ENCODE assay signal across 17 cellular contexts in the genomic region with DNA sequence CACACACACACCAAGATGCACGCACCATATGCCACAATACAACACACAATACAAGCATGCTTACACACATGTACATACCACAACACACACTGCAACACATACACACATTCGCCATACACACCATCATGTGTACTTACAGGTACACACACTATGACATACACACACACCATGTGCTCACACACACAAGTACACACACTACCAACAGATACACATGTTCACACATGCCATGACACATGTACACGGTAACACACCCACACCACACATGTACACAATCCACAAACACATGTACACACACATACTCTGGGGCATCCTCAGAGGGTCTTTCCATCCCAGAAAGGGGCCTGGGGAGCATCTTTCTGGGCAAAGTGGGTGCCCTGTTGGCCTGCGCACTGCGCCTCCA.
DNase-seq lines count a peak whose midpoint lies in the region; ATAC-seq, FAIRE-seq and TF ChIP-seq lines count a peak whose summit lies in the region.
"Had no signal": no experiment of that assay in that cellular context is flagged by ENCODE, and none has a peak within 500 bp of the region (broad histone marks: within the 10 kb centered on the region; RNA-seq: fewer than 3 reads in every experiment).

No MANE protein-coding gene starts in this region.

- H3K9me3 ChIP-seq in HepG2 (ENCODE audit: low read length) (no peaks in the 10 kb centered on the region), right lobe of liver (no peaks in the 10 kb centered on the region), IMR-90 (ENCODE audit: control insufficient read depth, insufficient read depth, low read length) (no peaks in the 10 kb centered on the region), endothelial cell of umbilical vein (replicated peaks; ENCODE audit: control insufficient read depth, insufficient read depth, low read length) (no peaks in the 10 kb centered on the region)
- H3K9me3 ChIP-seq: Caco-2 had no signal

- no peak overlapping the region for H3K18ac ChIP-seq in IMR-90 (ENCODE audit: low read depth, low read length)

- H3K9ac ChIP-seq in HepG2 (ENCODE audit: insufficient read depth, low read depth, low read length) (no peak overlapping the region), IMR-90 (ENCODE audit: low read depth, low read length) (no peak overlapping the region), endothelial cell of umbilical vein (replicated peaks; ENCODE audit: extremely low read depth, insufficient read depth, low read length) (no peak overlapping the region)
- H3K9ac ChIP-seq: GM23248 had no signal

- peak overlapping the region; percentile 31 for H2AK9ac ChIP-seq in IMR-90 (replicated peaks; ENCODE audit: low read depth, low read length, poor library complexity)

- H2BK5ac ChIP-seq in IMR-90 (ENCODE audit: low read depth, low read length, poor library complexity, severe bottlenecking), result peak overlapping the region; percentile 7

- no peak overlapping the region for H2BK15ac ChIP-seq in IMR-90 (ENCODE audit: low read depth, low read length)

- H4K5ac ChIP-seq in IMR-90 (ENCODE audit: low read depth, low read length), result no peak overlapping the region

- in situ Hi-C loops in HepG2 (cut with HindIII; ENCODE audit: extremely low pct_ligation_motif_present, low pct_unique_long_range_greater_than_20kb), result loop anchor here (10.0 to 25.0 kb wide), 2 partner anchors 907 to 1725 kb away; no protein-coding TSS in a partner anchor
- in situ Hi-C loops in IMR-90 (cut with MboI; ENCODE audit: low sequenced_read_pairs), result loop anchor here (5.0 to 25.0 kb wide), 3 partner anchors 550 to 1600 kb away; no protein-coding TSS in a partner anchor

- peaks cover 0 to 7% of the 10 kb centered on the region in 2 donors for H3K4me1 Mint-ChIP-seq in natural killer cell treated with Interleukin-12 subunit alpha and Interleukin-12 subunit beta and Interleukin-15 and Interleukin-18, amount 100 ng/mL, for 72 hours (ENCODE audit: low read depth in 2 of 2)

- H3K79me1 ChIP-seq in IMR-90 (ENCODE audit: low read depth in 1 of 2, low read length in 2 of 2), result no peaks in the 10 kb centered on the region

- H3K23ac ChIP-seq in IMR-90 (ENCODE audit: low read depth, low read length), result no peak overlapping the region

- TF ChIP-seq RAD21 in HepG2 (CRISPR knock-in tag; IDR thresholded peaks at IDR 0.05) (no peak), IMR-90 (IDR thresholded peaks at IDR 0.05; ENCODE audit: low read length) (no peak)

- ATAC-seq in HepG2 (no peak), right lobe of liver (no peak), IMR-90 (ENCODE audit: low read depth) (no peak), HG03175 (IDR thresholded peaks at IDR 0.05; ENCODE audit: unreplicated experiment) (no peak)
- ATAC-seq in natural killer cell treated with Interleukin-12 subunit alpha and Interleukin-12 subunit beta and Interleukin-15 and Interleukin-18, amount 100 ng/mL, for 72 hours, result no peak
- ATAC-seq: CD8-positive, alpha-beta T cell had no signal

- H3K27ac Mint-ChIP-seq in natural killer cell treated with Interleukin-12 subunit alpha and Interleukin-12 subunit beta and Interleukin-15 and Interleukin-18, amount 100 ng/mL, for 72 hours, result no peak overlapping the region
- H3K27ac Mint-ChIP-seq: B cell; CD14-positive monocyte; CD8-positive, alpha-beta T cell had no signal

- no peak overlapping the region for H2BK120ac ChIP-seq in IMR-90 (ENCODE audit: low read depth, low read length)

- H3K27me3 Mint-ChIP-seq in natural killer cell treated with Interleukin-12 subunit alpha and Interleukin-12 subunit beta and Interleukin-15 and Interleukin-18, amount 100 ng/mL, for 72 hours, result no peaks in the 10 kb centered on the region

- H2BK20ac ChIP-seq in IMR-90 (ENCODE audit: low read depth, low read length), result no peak overlapping the region

- DNase-seq in HepG2 (ENCODE audit: low spot score) (no peak), right lobe of liver (no peak), IMR-90 (no peak), endothelial cell of umbilical vein (ENCODE audit: low read depth, low spot score) (no peak), anterior cingulate cortex (lab: John Stamatoyannopoulos, UW) (no peak)
- DNase-seq in natural killer cell treated with Interleukin-12 subunit alpha and Interleukin-12 subunit beta and Interleukin-15 and Interleukin-18, amount 100 ng/mL, for 72 hours (ENCODE audit: low spot score), result no peak
- DNase-seq: Caco-2; CD8-positive, alpha-beta T cell; DND-41; GDM1; H7; KBM-7 had no signal

- H3K36me3 ChIP-seq in HepG2 (replicated peaks in 1 of 2; ENCODE audit: control insufficient read depth in 1 of 2, insufficient read depth in 2 of 2, low read length in 2 of 2) (no peaks in the 10 kb centered on the region), right lobe of liver (no peaks in the 10 kb centered on the region), IMR-90 (ENCODE audit: control insufficient read depth, insufficient read depth, low read length) (no peaks in the 10 kb centered on the region), endothelial cell of umbilical vein (ENCODE audit: control insufficient read depth in 2 of 2, extremely low read depth in 1 of 2, insufficient read depth in 2 of 2, low read length in 2 of 2) (no peaks in the 10 kb centered on the region)

- H4K91ac ChIP-seq in IMR-90 (ENCODE audit: insufficient read depth, low read depth, low read length), result no peak overlapping the region

- no peak overlapping the region for H3K4me3 Mint-ChIP-seq in natural killer cell treated with Interleukin-12 subunit alpha and Interleukin-12 subunit beta and Interleukin-15 and Interleukin-18, amount 100 ng/mL, for 72 hours
- H3K4me3 Mint-ChIP-seq: B cell; CD14-positive monocyte; CD8-positive, alpha-beta T cell had no signal

- H3K27me3 ChIP-seq in HepG2 (ENCODE audit: control insufficient read depth in 1 of 2, insufficient read depth in 2 of 2, low read length in 2 of 2) (peaks cover 0 to 15% of the 10 kb centered on the region in 2 experiments; a peak in 3 of 5 replicates), right lobe of liver (no peaks in the 10 kb centered on the region), IMR-90 (ENCODE audit: control insufficient read depth, insufficient read depth, low read length) (no peaks in the 10 kb centered on the region; the same call in 1 of the 2 replicates), endothelial cell of umbilical vein (ENCODE audit: control insufficient read depth in 2 of 2, insufficient read depth in 2 of 2, low read length in 2 of 2) (no peaks in the 10 kb centered on the region)

- H3K4ac ChIP-seq in IMR-90 (ENCODE audit: low read depth, low read length), result no peak overlapping the region

- H3K79me2 ChIP-seq in HepG2 (ENCODE audit: insufficient read depth, low read length), result no peaks in the 10 kb centered on the region
- H3K79me2 ChIP-seq in endothelial cell of umbilical vein (ENCODE audit: control insufficient read depth, insufficient read depth, low read length), result no peaks in the 10 kb centered on the region

- H2AK5ac ChIP-seq in IMR-90 (ENCODE audit: low read depth, low read length), result 0 out of 2 replicates have a peak overlapping the region, but pooled peaks have one; percentile 22

- H3K14ac ChIP-seq in IMR-90 (replicated peaks; ENCODE audit: low read depth, low read length), result no peak overlapping the region

- H3K4me2 ChIP-seq in HepG2 (ENCODE audit: low read depth, low read length) (no peak overlapping the region), IMR-90 (ENCODE audit: low read depth, low read length) (no peak overlapping the region), endothelial cell of umbilical vein (ENCODE audit: insufficient read depth, low read length) (no peak overlapping the region)

- no peaks in the 10 kb centered on the region for H3K9me3 Mint-ChIP-seq in natural killer cell treated with Interleukin-12 subunit alpha and Interleukin-12 subunit beta and Interleukin-15 and Interleukin-18, amount 100 ng/mL, for 72 hours
- H3K9me3 Mint-ChIP-seq: CD14-positive monocyte; CD8-positive, alpha-beta T cell had no signal

- H3K4me3 ChIP-seq in HepG2 (replicated peaks in 1 of 3; ENCODE audit: insufficient read depth in 1 of 3, low read depth in 2 of 3, low read length in 3 of 3), result no peak overlapping the region
- H3K4me3 ChIP-seq in right lobe of liver, result no peak overlapping the region
- H3K4me3 ChIP-seq in IMR-90 (ENCODE audit: insufficient read depth, low read depth, low read length), result no peak overlapping the region
- no peak overlapping the region for H3K4me3 ChIP-seq in endothelial cell of umbilical vein (replicated peaks in 1 of 3; ENCODE audit: insufficient read depth in 1 of 3, low read depth in 1 of 3, low read length in 3 of 3)
- H3K4me3 ChIP-seq: GM23248 had no signal

- H3K27ac ChIP-seq in HepG2 (ENCODE audit: extremely low read length, insufficient read depth, low read length) (no peak overlapping the region), right lobe of liver (no peak overlapping the region), IMR-90 (ENCODE audit: insufficient read depth, low read length) (no peak overlapping the region), endothelial cell of umbilical vein (ENCODE audit: insufficient read depth, low read depth, low read length) (no peak overlapping the region)
- H3K27ac ChIP-seq: GM23248 had no signal

- no peak overlapping the region for H4K8ac ChIP-seq in IMR-90 (ENCODE audit: low read depth in 2 of 2, low read length in 2 of 2)

- H3K36me3 Mint-ChIP-seq in natural killer cell treated with Interleukin-12 subunit alpha and Interleukin-12 subunit beta and Interleukin-15 and Interleukin-18, amount 100 ng/mL, for 72 hours, result no peaks in the 10 kb centered on the region
- H3K36me3 Mint-ChIP-seq: CD14-positive monocyte; CD8-positive, alpha-beta T cell had no signal

- CTCF ChIA-PET in HepG2 (lab: Yijun Ruan, JAX; ENCODE audit: low intra/inter-chr PET ratio, low total read pairs) (no interaction called here), IMR-90 (lab: Yijun Ruan, JAX) (no interaction called here), endothelial cell of umbilical vein (lab: Charles Lee) (no interaction called here)

- H3K56ac ChIP-seq in IMR-90 (ENCODE audit: extremely low read depth, insufficient read depth, low read length), result no peak overlapping the region

- H3K9me1 ChIP-seq in IMR-90 (ENCODE audit: insufficient read depth, low read length), result peaks cover 7% of the 10 kb centered on the region
- H3K9me1 ChIP-seq in endothelial cell of umbilical vein (replicated peaks; ENCODE audit: control insufficient read depth, extremely low read depth, insufficient read depth, low read length), result no peaks in the 10 kb centered on the region

- H2AFZ ChIP-seq in HepG2 (ENCODE audit: low read length), result no peak overlapping the region
- H2AFZ ChIP-seq in IMR-90 (replicated peaks; ENCODE audit: low read length, poor library complexity), result no peak overlapping the region
- no peak overlapping the region for H2AFZ ChIP-seq in endothelial cell of umbilical vein (ENCODE audit: low read depth, low read length)
- H2AFZ ChIP-seq: GM23248 had no signal

- POLR2A ChIA-PET in HepG2 (lab: Yijun Ruan, JAX), result no interaction called here
- POLR2A ChIA-PET in IMR-90 (lab: Charles Lee; ENCODE audit: unreplicated experiment), result no interaction called here
- POLR2A ChIA-PET in endothelial cell of umbilical vein (lab: Charles Lee), result no interaction called here

- peaks cover 6% of the 10 kb centered on the region; the same call in 1 of the 2 replicates for H3K4me1 ChIP-seq in HepG2 (ENCODE audit: insufficient read depth, low read length)
- no peaks in the 10 kb centered on the region for H3K4me1 ChIP-seq in right lobe of liver
- H3K4me1 ChIP-seq in IMR-90 (ENCODE audit: control insufficient read depth, insufficient read depth, low read length), result no peaks in the 10 kb centered on the region
- H3K4me1 ChIP-seq in endothelial cell of umbilical vein (ENCODE audit: control insufficient read depth, extremely low read depth, insufficient read depth, low read length), result no peaks in the 10 kb centered on the region
- H3K4me1 ChIP-seq: Caco-2 had no signal

- TF ChIP-seq POLR2A in HepG2 (IDR thresholded peaks at IDR 0.05; ENCODE audit: insufficient read depth in 1 of 2, low read depth in 2 of 2, low read length in 2 of 2), result no peak
- no peak for TF ChIP-seq POLR2A in right lobe of liver (IDR thresholded peaks at IDR 0.05)
- no peak for TF ChIP-seq POLR2A in IMR-90 (IDR thresholded peaks at IDR 0.05; ENCODE audit: low read depth, low read length)
- TF ChIP-seq POLR2A in endothelial cell of umbilical vein (IDR thresholded peaks at IDR 0.05; ENCODE audit: low read depth, low read length), result no peak

- TF ChIP-seq CTCF in HepG2 (CRISPR knock-in tag; IDR thresholded peaks at IDR 0.05), result no peak
- TF ChIP-seq CTCF in right lobe of liver (IDR thresholded peaks at IDR 0.05), result no peak
- TF ChIP-seq CTCF in IMR-90 (conservative IDR thresholded peaks at IDR 0.05; ENCODE audit: low read depth, low read length), result no peak
- no peak for TF ChIP-seq CTCF in endothelial cell of umbilical vein (IDR thresholded peaks at IDR 0.05; ENCODE audit: extremely low read depth in 1 of 2, insufficient read depth in 1 of 2, low read depth in 1 of 2, low read length in 2 of 2)

- 91% methylated on average over 5 of the region's 5 CpGs for WGBS in HepG2 (ENCODE audit: low lambda C conversion rate)
- 100% methylated on average over 3 of the region's 5 CpGs for WGBS in right lobe of liver (ENCODE audit: insufficient coverage, low coverage, low lambda C conversion rate, missing lambda C conversion rate)
- 100% methylated on average over 2 of the region's 5 CpGs; no CpG with 5 or more reads in 1 of the 2 experiments for WGBS in IMR-90 (ENCODE audit: extremely low coverage in 2 of 2, insufficient read length in 1 of 2), 2 experiments

- no peaks in the 10 kb centered on the region for H4K20me1 ChIP-seq in HepG2 (ENCODE audit: insufficient read depth, low read length)
- H4K20me1 ChIP-seq in IMR-90 (ENCODE audit: insufficient read depth, low read length), result peaks cover 4% of the 10 kb centered on the region; the same call in 1 of the 2 replicates
- no peaks in the 10 kb centered on the region for H4K20me1 ChIP-seq in endothelial cell of umbilical vein (replicated peaks; ENCODE audit: control insufficient read depth, extremely low read depth, insufficient read depth, low read length)

- intact Hi-C loops in HepG2 (cut with micrococcal nuclease; ENCODE audit: unreplicated experiment), result no loop called here
- intact Hi-C loops in right lobe of liver (cut with DNase I), result no loop called here
- intact Hi-C loops in IMR-90 (cut with micrococcal nuclease), result no loop called here
- intact Hi-C loops in endothelial cell of umbilical vein (cut with micrococcal nuclease), result no loop called here

- no peak for FAIRE-seq in HepG2 (lab: Jason Lieb, UNC)
- no peak for FAIRE-seq in endothelial cell of umbilical vein (lab: Jason Lieb, UNC)
- FAIRE-seq: A204.1 had no signal

- BruUV-seq in HepG2 (replicated peaks; lab: Mats Ljungman, UMichigan) (no TSS peak), IMR-90 (replicated peaks; lab: Mats Ljungman, UMichigan) (no TSS peak), endothelial cell of umbilical vein (replicated peaks; lab: Mats Ljungman, UMichigan) (no TSS peak)

- TF ChIP-seq EP300 in HepG2 (IDR thresholded peaks at IDR 0.05; ENCODE audit: low read depth in 2 of 2, low read length in 2 of 2) (no peak), HepG2 (CRISPR knock-in tag; IDR thresholded peaks at IDR 0.05; ENCODE audit: borderline replicate concordance) (no peak)

- dilution Hi-C loops in IMR-90 (cut with HindIII; ENCODE audit: low sequenced_read_pairs, unreplicated experiment) (no loop called here), endothelial cell of umbilical vein (cut with MboI; ENCODE audit: extremely low pct_ligation_motif_present, low sequenced_read_pairs) (no loop called here)
